8 cellular contexts compared by ENCODE assay signal in genomic region chr20:409697-410559, GRCh38. TPM values are rescaled to one million over a fixed set of nuclear protein-coding genes. Genes with fewer than 3 reads are reported as not detected.
A peak's percentile ranks its signal among the peaks of the same experiment; 100 is the strongest.
DNase-seq lines count a peak whose midpoint lies in the region; ATAC-seq and TF ChIP-seq lines count a peak whose summit lies in the region.

No MANE protein-coding gene starts in this region.

- peaks cover 50% of the 10 kb centered on the region for H3K4me1 Mint-ChIP-seq in activated CD8-positive, alpha-beta memory T cell treated with anti-CD3 and anti-CD28 coated beads, Interleukin-2, amount 10 ng/mL, durations not matched to agents 7 days and 5 days
- peaks cover 55% of the 10 kb centered on the region for H3K4me1 Mint-ChIP-seq in activated CD8-positive, alpha-beta T cell treated with anti-CD3 and anti-CD28 coated beads for 36 hours (ENCODE audit: low read depth)

- H3K9me3 ChIP-seq in subcutaneous abdominal adipose tissue (ENCODE audit: control insufficient read depth in 5 of 5, low read length in 5 of 5) (no peaks in the 10 kb centered on the region), thyroid gland (no peaks in the 10 kb centered on the region), esophagus muscularis mucosa (no peaks in the 10 kb centered on the region)

- peak overlapping the region in 3 of 5 donors; percentile 44 to 99 (median 97) for H3K9ac ChIP-seq in subcutaneous abdominal adipose tissue (ENCODE audit: low read length in 5 of 5)

- POLR2A ChIA-PET in activated CD8-positive, alpha-beta T cell treated with anti-CD3 and anti-CD28 coated beads for 36 hours (lab: Charles Lee), result interaction anchor here (0.7 to 1.6 kb wide), 7 partner anchors 10 to 29 kb away, joined by 3 to 7 read pairs (median 5); partner anchors contain the start of gene TRIB3

- TF ChIP-seq CTCF in activated CD8-positive, alpha-beta T cell treated with anti-CD3 and anti-CD28 coated beads for 36 hours (IDR thresholded peaks at IDR 0.05), result no peak
- TF ChIP-seq CTCF in kidney epithelial cell (IDR thresholded peaks at IDR 0.05; ENCODE audit: insufficient read depth, low read length, poor library complexity, severe bottlenecking), result no peak
- no peak for TF ChIP-seq CTCF in thyroid gland (IDR thresholded peaks at IDR 0.05)
- TF ChIP-seq CTCF in esophagus muscularis mucosa (IDR thresholded peaks at IDR 0.05), result no peak

- no peak for TF ChIP-seq POLR2A in thyroid gland (IDR thresholded peaks at IDR 0.05)
- no peak for TF ChIP-seq POLR2A in esophagus muscularis mucosa (IDR thresholded peaks at IDR 0.05; ENCODE audit: low read depth)

- ATAC-seq in activated CD8-positive, alpha-beta memory T cell treated with anti-CD3 and anti-CD28 coated beads, Interleukin-2, amount 10 ng/mL, durations not matched to agents 7 days and 5 days, result no peak
- no peak for ATAC-seq in activated CD8-positive, alpha-beta T cell treated with anti-CD3 and anti-CD28 coated beads for 36 hours

- no peak for DNase-seq in activated CD8-positive, alpha-beta memory T cell treated with anti-CD3 and anti-CD28 coated beads, Interleukin-2, amount 10 ng/mL, durations not matched to agents 7 days and 5 days
- DNase-seq in activated CD8-positive, alpha-beta memory T cell treated with anti-CD3 and anti-CD28 coated beads for 24 hours, result no peak
- peak; percentile 28 for DNase-seq in activated CD8-positive, alpha-beta T cell treated with anti-CD3 and anti-CD28 coated beads for 36 hours
- DNase-seq in kidney epithelial cell (ENCODE audit: low read depth) (no peak), thyroid gland (no peak), iPS-NIHi7 (ENCODE audit: extremely low spot score) (no peak), esophagus muscularis mucosa (ENCODE audit: extremely low spot score) (no peak)

- H3K27ac ChIP-seq in subcutaneous abdominal adipose tissue (ENCODE audit: low read depth, low read length), result no peak overlapping the region
- no peak overlapping the region for H3K27ac ChIP-seq in thyroid gland
- H3K27ac ChIP-seq in esophagus muscularis mucosa (replicated peaks in 1 of 4), result no peak overlapping the region

- H3K4me3 Mint-ChIP-seq in activated CD8-positive, alpha-beta memory T cell treated with anti-CD3 and anti-CD28 coated beads, Interleukin-2, amount 10 ng/mL, durations not matched to agents 7 days and 5 days, result peak overlapping the region; percentile 96
- peak overlapping the region; percentile 97 for H3K4me3 Mint-ChIP-seq in activated CD8-positive, alpha-beta T cell treated with anti-CD3 and anti-CD28 coated beads for 36 hours

- H3K27me3 ChIP-seq in kidney epithelial cell (ENCODE audit: control insufficient read depth, insufficient read depth, low read length) (no peaks in the 10 kb centered on the region), subcutaneous abdominal adipose tissue (ENCODE audit: control insufficient read depth in 5 of 5, insufficient read depth in 4 of 5, low read length in 5 of 5) (no peaks in the 10 kb centered on the region), thyroid gland (no peaks in the 10 kb centered on the region), esophagus muscularis mucosa (no peaks in the 10 kb centered on the region)

- H3K36me3 Mint-ChIP-seq in activated CD8-positive, alpha-beta memory T cell treated with anti-CD3 and anti-CD28 coated beads, Interleukin-2, amount 10 ng/mL, durations not matched to agents 7 days and 5 days, result peaks cover 49% of the 10 kb centered on the region
- H3K36me3 Mint-ChIP-seq in activated CD8-positive, alpha-beta T cell treated with anti-CD3 and anti-CD28 coated beads for 36 hours (ENCODE audit: low read depth), result peaks cover 47% of the 10 kb centered on the region

- peak overlapping the region; percentile 88 for H3K27ac Mint-ChIP-seq in activated CD8-positive, alpha-beta memory T cell treated with anti-CD3 and anti-CD28 coated beads, Interleukin-2, amount 10 ng/mL, durations not matched to agents 7 days and 5 days
- peak overlapping the region; percentile 91 for H3K27ac Mint-ChIP-seq in activated CD8-positive, alpha-beta T cell treated with anti-CD3 and anti-CD28 coated beads for 36 hours

- CTCF ChIA-PET in activated CD8-positive, alpha-beta memory T cell treated with anti-CD3 and anti-CD28 coated beads, Interleukin-2, amount 10 ng/mL, durations not matched to agents 7 days and 5 days (lab: Charles Lee), result interaction anchor here (0.7 kb wide), 1 partner anchor 28 kb away, joined by 3 read pairs; no protein-coding TSS in a partner anchor
- CTCF ChIA-PET in activated CD8-positive, alpha-beta T cell treated with anti-CD3 and anti-CD28 coated beads for 36 hours (lab: Charles Lee), result interaction anchor here (0.7 to 1.6 kb wide), 3 partner anchors 20 to 106 kb away, joined by 3 to 5 read pairs (median 3); no protein-coding TSS in a partner anchor

- intact Hi-C loops in activated CD8-positive, alpha-beta T cell treated with anti-CD3 and anti-CD28 coated beads for 36 hours (cut with micrococcal nuclease), result loop anchor here (5.0 kb wide), 1 partner anchor 52 kb away; the partner anchor contains the start of gene TBC1D20
- intact Hi-C loops in thyroid gland (cut with DNase I), result loop anchor here (10.0 kb wide), 2 partner anchors 55 kb away; partner anchors contain the start of gene TBC1D20
- intact Hi-C loops in esophagus muscularis mucosa (cut with DNase I), result loop anchor here (5.0 kb wide), 3 partner anchors 52 to 67 kb away; partner anchors contain the start of gene TBC1D20

- H3K9me3 Mint-ChIP-seq in activated CD8-positive, alpha-beta memory T cell treated with anti-CD3 and anti-CD28 coated beads, Interleukin-2, amount 10 ng/mL, durations not matched to agents 7 days and 5 days (ENCODE audit: low read depth), result peaks cover 3% of the 10 kb centered on the region
- H3K9me3 Mint-ChIP-seq in activated CD8-positive, alpha-beta T cell treated with anti-CD3 and anti-CD28 coated beads for 36 hours, result no peaks in the 10 kb centered on the region

- H3K36me3 ChIP-seq in kidney epithelial cell (ENCODE audit: control insufficient read depth, insufficient read depth, low read length), result no peaks in the 10 kb centered on the region
- peaks cover 0 to 13% (median 8%) of the 10 kb centered on the region in 5 donors for H3K36me3 ChIP-seq in subcutaneous abdominal adipose tissue (ENCODE audit: control insufficient read depth in 5 of 5, insufficient read depth in 5 of 5, low read length in 5 of 5)
- H3K36me3 ChIP-seq in thyroid gland, result no peaks in the 10 kb centered on the region
- peaks cover 0 to 37% (median 15%) of the 10 kb centered on the region in 4 donors for H3K36me3 ChIP-seq in esophagus muscularis mucosa

- peak overlapping the region; percentile 88 for H3K4me3 ChIP-seq in kidney epithelial cell (ENCODE audit: low read depth, low read length)
- H3K4me3 ChIP-seq in subcutaneous abdominal adipose tissue (ENCODE audit: low read depth in 1 of 5, low read length in 5 of 5), result peak overlapping the region in 2 of 5 donors; percentile 97 to 98
- H3K4me3 ChIP-seq in thyroid gland (replicated peaks in 1 of 3), result no peak overlapping the region
- peak overlapping the region in 2 of 4 donors; percentile 85 to 99 for H3K4me3 ChIP-seq in esophagus muscularis mucosa

- 81 to 88% methylated on average over 14 of the region's 14 CpGs for WGBS in thyroid gland, 2 donors
- 85% methylated on average over 14 of the region's 14 CpGs for WGBS in esophagus muscularis mucosa

- no peak for TF ChIP-seq EP300 in esophagus muscularis mucosa (IDR thresholded peaks at IDR 0.05)

- H3K4me1 ChIP-seq in subcutaneous abdominal adipose tissue (ENCODE audit: control insufficient read depth in 5 of 5, insufficient read depth in 5 of 5, low read length in 5 of 5) (peaks cover 8 to 30% (median 26%) of the 10 kb centered on the region in 5 donors), thyroid gland (peaks cover 8 to 19% of the 10 kb centered on the region in 2 donors), esophagus muscularis mucosa (peaks cover 16 to 34% (median 30%) of the 10 kb centered on the region in 4 donors)

- no peaks in the 10 kb centered on the region for H3K27me3 Mint-ChIP-seq in activated CD8-positive, alpha-beta memory T cell treated with anti-CD3 and anti-CD28 coated beads, Interleukin-2, amount 10 ng/mL, durations not matched to agents 7 days and 5 days
- H3K27me3 Mint-ChIP-seq in activated CD8-positive, alpha-beta T cell treated with anti-CD3 and anti-CD28 coated beads for 36 hours, result no peaks in the 10 kb centered on the region

RNA-seq across cellular contexts. Expression of gene RBCK1, which starts 1.8 kb away (rescaled TPM):
- total RNA-seq in activated CD8-positive, alpha-beta memory T cell treated with anti-CD3 and anti-CD28 coated beads, Interleukin-2, amount 10 ng/mL, durations not matched to agents 7 days and 5 days, result 100 to 1,000 TPM; 114 to 173 TPM
- total RNA-seq in activated CD8-positive, alpha-beta T cell treated with anti-CD3 and anti-CD28 coated beads for 36 hours, result 100 to 1,000 TPM; 122 to 130 TPM
- total RNA-seq in kidney epithelial cell (292 and 371 TPM in 2 replicates), thyroid gland (10 to 100 TPM; 49.2 to 90.2 (median 71.0) TPM), esophagus muscularis mucosa (10 to 100 TPM; 75.7 to 85.6 (median 80.7) TPM)

RNA-seq across cellular contexts. Expression of gene TRIB3, which starts 29.4 kb away (rescaled TPM):
- total RNA-seq in activated CD8-positive, alpha-beta memory T cell treated with anti-CD3 and anti-CD28 coated beads, Interleukin-2, amount 10 ng/mL, durations not matched to agents 7 days and 5 days, result 10 to 100 TPM; 22.4 to 25.4 TPM
- 10 to 100 TPM; 59.5 to 62.5 TPM for total RNA-seq in activated CD8-positive, alpha-beta T cell treated with anti-CD3 and anti-CD28 coated beads for 36 hours
- 409 and 519 TPM in 2 replicates for total RNA-seq in kidney epithelial cell
- total RNA-seq in thyroid gland, result 10 to 100 TPM in 2 of 4 donors, 1 to 10 TPM in 2; 6.1 to 16.5 (median 8.1) TPM
- total RNA-seq in esophagus muscularis mucosa, result 1 to 10 TPM in 3 of 4 donors, under 1 TPM in 1; 0.83 to 6.8 (median 4.0) TPM

RNA-seq across cellular contexts. Expression of gene TBC1D20, which starts 52.4 kb away (rescaled TPM):
- total RNA-seq in activated CD8-positive, alpha-beta memory T cell treated with anti-CD3 and anti-CD28 coated beads, Interleukin-2, amount 10 ng/mL, durations not matched to agents 7 days and 5 days, result 10 to 100 TPM; 28.3 to 29.4 TPM
- total RNA-seq in activated CD8-positive, alpha-beta T cell treated with anti-CD3 and anti-CD28 coated beads for 36 hours, result 10 to 100 TPM; 22.2 to 23.8 TPM
- total RNA-seq in kidney epithelial cell, result 38.5 and 40.7 TPM in 2 replicates
- 10 to 100 TPM; 34.1 to 40.5 (median 35.6) TPM for total RNA-seq in thyroid gland
- total RNA-seq in esophagus muscularis mucosa, result 10 to 100 TPM; 34.9 to 47.7 (median 41.7) TPM
